8 cellular contexts compared by ENCODE assay signal in genomic region chr10:8674230-8674629, GRCh38.
"Had no signal": no experiment of that assay in that cellular context is flagged by ENCODE, and none has a peak within 500 bp of the region (broad histone marks: within the 10 kb centered on the region; RNA-seq: fewer than 3 reads in every experiment).

No MANE protein-coding gene starts in this region.

- H2AFZ ChIP-seq: GM23338 had no signal

- H3K4me1 Mint-ChIP-seq: GM23338, H9 had no signal

- FAIRE-seq: H1, H54, HepG2, K562 had no signal

- DNase-seq: H9, HCEC 1CT, IMR-90 had no signal

- H3K4me2 ChIP-seq: GM23338 had no signal

- H3K4me3 Mint-ChIP-seq: GM23338, H9 had no signal

- H3K9me3 Mint-ChIP-seq: GM23338, H9 had no signal

- H3K27ac Mint-ChIP-seq: GM23338, H9 had no signal

- H3K4me3 ChIP-seq: GM23338, K562 had no signal
